Comparison of ENCODE assay signal across 17 cellular contexts in the genomic region with DNA sequence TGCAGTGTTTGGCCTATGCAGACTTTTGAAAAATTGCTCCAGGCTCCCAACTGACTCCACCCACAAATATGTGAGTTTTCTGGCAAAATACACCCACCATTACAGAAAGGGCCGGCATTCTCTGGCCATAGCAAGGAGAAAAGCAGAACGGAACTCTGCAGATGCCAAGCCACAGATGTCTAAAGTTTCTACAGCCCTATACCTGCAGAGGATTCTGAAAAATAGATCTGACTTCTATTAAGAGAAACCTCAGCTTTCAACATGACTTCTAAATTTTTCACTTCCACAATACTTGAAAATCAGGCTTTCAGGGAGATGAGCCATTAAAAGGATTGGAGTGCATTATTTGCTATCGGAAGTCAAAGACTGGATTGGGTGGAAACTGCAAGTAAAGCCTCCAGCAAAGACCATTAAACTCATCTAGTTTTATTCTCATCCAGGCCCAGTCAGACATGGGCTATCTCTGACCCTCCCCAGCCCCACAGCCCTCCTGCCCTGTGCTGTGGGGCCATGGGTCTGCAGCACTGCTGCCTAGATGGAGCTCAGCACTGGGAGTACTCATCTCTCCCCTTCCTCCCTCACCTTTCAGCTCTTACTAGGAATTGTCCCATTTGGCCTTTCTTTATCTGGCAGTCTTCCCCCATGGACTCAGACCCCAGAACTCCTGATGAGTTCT.
A peak's percentile ranks its signal among the peaks of the same experiment; 100 is the strongest.
DNase-seq lines count a peak whose midpoint lies in the region; ATAC-seq and TF ChIP-seq lines count a peak whose summit lies in the region.
"Had no signal": no experiment of that assay in that cellular context is flagged by ENCODE, and none has a peak within 500 bp of the region (broad histone marks: within the 10 kb centered on the region; RNA-seq: fewer than 3 reads in every experiment).

No MANE protein-coding gene starts in this region.

- H3K4me3 ChIP-seq in PC-9: no peak overlapping the region
- H3K4me3 ChIP-seq: breast epithelium had no signal

- POLR2A ChIA-PET in PC-9 (lab: Charles Lee; ENCODE audit: unreplicated experiment): no interaction called here

- no peaks in the 10 kb centered on the region for H3K27me3 ChIP-seq in PC-9 (ENCODE audit: insufficient read depth, low read depth)
- H3K27me3 ChIP-seq: breast epithelium had no signal

- H3K27ac ChIP-seq in PC-9: no peak overlapping the region
- H3K27ac ChIP-seq: breast epithelium had no signal

- no peak overlapping the region for H3K27ac Mint-ChIP-seq in mesothelial cell of epicardium
- H3K27ac Mint-ChIP-seq: CD4-positive, alpha-beta T cell; immature natural killer cell had no signal

- DNase-seq in GM19238 (ENCODE audit: insufficient read length, low spot score) (peak; percentile 8), mesothelial cell of epicardium (ENCODE audit: low spot score in 2 of 2, unreplicated experiment in 2 of 2) (no peak), DMS53 (lab: John Stamatoyannopoulos, UW) (no peak), NCI-H1436 (lab: John Stamatoyannopoulos, UW) (no peak), PC-9 (no peak)
- DNase-seq: activated CD8-positive, alpha-beta memory T cell treated with anti-CD3 and anti-CD28 coated beads for 24 hours; activated naive CD4-positive, alpha-beta T cell treated with Interleukin-2 at 50 U/mL for 16 hours; CD4-positive, alpha-beta T cell; effector CD8-positive, alpha-beta T cell; immature natural killer cell; Kasumi-1; mesendoderm; NCI-H1930; SHP77 treated with DMSO at 0.1 percent for 48 hours had no signal

- no peaks in the 10 kb centered on the region for H3K9me3 ChIP-seq in PC-9 (ENCODE audit: insufficient read depth, low read depth)
- H3K9me3 ChIP-seq: breast epithelium had no signal

- TF ChIP-seq CTCF in mesothelial cell of epicardium (IDR thresholded peaks at IDR 0.05; ENCODE audit: unreplicated experiment) (no peak), PC-9 (conservative IDR thresholded peaks at IDR 0.05) (no peak)

- no peak overlapping the region for H2AFZ ChIP-seq in PC-9

- no peaks in the 10 kb centered on the region for H3K79me2 ChIP-seq in PC-9 (ENCODE audit: low read depth)

- H3K4me2 ChIP-seq in PC-9: no peak overlapping the region

- ATAC-seq in GM21723 (IDR thresholded peaks at IDR 0.05; ENCODE audit: unreplicated experiment) (peak; percentile 90), HG03280 (IDR thresholded peaks at IDR 0.05; ENCODE audit: unreplicated experiment) (peak; percentile 78)

- no peaks in the 10 kb centered on the region for H3K36me3 Mint-ChIP-seq in mesothelial cell of epicardium
- H3K36me3 Mint-ChIP-seq: immature natural killer cell had no signal

- CTCF ChIA-PET in PC-9 (lab: Charles Lee): no interaction called here

- no peaks in the 10 kb centered on the region for H3K4me1 ChIP-seq in PC-9 (replicated peaks; ENCODE audit: insufficient read depth)
- H3K4me1 ChIP-seq: breast epithelium had no signal

- no peaks in the 10 kb centered on the region for H3K36me3 ChIP-seq in PC-9 (ENCODE audit: low read depth)
- H3K36me3 ChIP-seq: breast epithelium had no signal

- no TSS peak for BruUV-seq in PC-9 (replicated peaks; lab: Mats Ljungman, UMichigan)

- H3K4me1 Mint-ChIP-seq in mesothelial cell of epicardium: no peaks in the 10 kb centered on the region
- H3K4me1 Mint-ChIP-seq: immature natural killer cell had no signal

- peaks cover 4% of the 10 kb centered on the region for H3K9me3 Mint-ChIP-seq in mesothelial cell of epicardium
- H3K9me3 Mint-ChIP-seq: CD4-positive, alpha-beta T cell; immature natural killer cell had no signal

- intact Hi-C loops in PC-9 (cut with micrococcal nuclease; ENCODE audit: unreplicated experiment): no loop called here

- no peak overlapping the region for H3K4me3 Mint-ChIP-seq in mesothelial cell of epicardium
- H3K4me3 Mint-ChIP-seq: CD4-positive, alpha-beta T cell; immature natural killer cell had no signal

- H3K27me3 Mint-ChIP-seq in mesothelial cell of epicardium (ENCODE audit: low read depth): peaks cover 11% of the 10 kb centered on the region

- H4K20me1 ChIP-seq in PC-9 (ENCODE audit: insufficient read depth): no peaks in the 10 kb centered on the region

- H3K9me2 ChIP-seq in PC-9 (ENCODE audit: insufficient read depth): no peaks in the 10 kb centered on the region

- no peaks in the 10 kb centered on the region for H3F3A ChIP-seq in PC-9 (ENCODE audit: insufficient read depth, low read depth)
